ENCODE assay signal across 17 cellular contexts in genomic region chr17:49913226-49914095, GRCh38. TPM values are rescaled to one million over a fixed set of nuclear protein-coding genes. Genes with fewer than 3 reads are reported as not detected.
A peak's percentile ranks its signal among the peaks of the same experiment; 100 is the strongest.
DNase-seq lines count a peak whose midpoint lies in the region; ATAC-seq, FAIRE-seq and TF ChIP-seq lines count a peak whose summit lies in the region.
"Had no signal": no experiment of that assay in that cellular context is flagged by ENCODE, and none has a peak within 500 bp of the region (broad histone marks: within the 10 kb centered on the region; RNA-seq: fewer than 3 reads in every experiment).

No MANE protein-coding gene starts in this region.

- no peaks in the 10 kb centered on the region for H3K4me1 Mint-ChIP-seq in MCF 10A (ENCODE audit: insufficient read depth, unreplicated experiment)
- H3K4me1 Mint-ChIP-seq in T-helper 17 cell = peaks cover 13% of the 10 kb centered on the region
- H3K4me1 Mint-ChIP-seq: activated T-helper 17 cell treated with anti-CD3 and anti-CD28 coated beads, Interleukin-2, amount 50 U/mL, for 72 hours had no signal

- no peaks in the 10 kb centered on the region for H3K9me3 Mint-ChIP-seq in MCF 10A (ENCODE audit: unreplicated experiment)
- H3K9me3 Mint-ChIP-seq: activated T-helper 17 cell treated with anti-CD3 and anti-CD28 coated beads, Interleukin-2, amount 50 U/mL, for 72 hours; memory B cell had no signal

- H3K9me3 ChIP-seq in breast epithelium (no peaks in the 10 kb centered on the region), T-helper 17 cell (ENCODE audit: control insufficient read depth, low read length, poor library complexity, severe bottlenecking) (no peaks in the 10 kb centered on the region)
- H3K9me3 ChIP-seq: ovary, tibial nerve had no signal

- POLR2A ChIA-PET in MCF 10A (lab: Yijun Ruan, JAX) = no interaction called here

- H3K27me3 Mint-ChIP-seq in MCF 10A (ENCODE audit: insufficient read depth, unreplicated experiment) (peaks cover 82% of the 10 kb centered on the region), T-helper 17 cell (peaks cover 86% of the 10 kb centered on the region)

- intact Hi-C loops in MCF 10A (cut with micrococcal nuclease) (no loop called here), breast epithelium (cut with DNase I; ENCODE audit: low total_unique reads) (no loop called here)

- no peak for TF ChIP-seq CTCF in MCF 10A (IDR thresholded peaks at IDR 0.05; ENCODE audit: unreplicated experiment)
- TF ChIP-seq CTCF in breast epithelium (IDR thresholded peaks at IDR 0.05) = no peak
- no peak for TF ChIP-seq CTCF in fibroblast of mammary gland (conservative IDR thresholded peaks at IDR 0.05; ENCODE audit: control insufficient read depth, insufficient read depth, low read depth, low read length)

- H3K27ac ChIP-seq in breast epithelium = no peak overlapping the region
- H3K27ac ChIP-seq: KMS-11, ovary, tibial nerve had no signal

- no TSS peak for BruUV-seq in MCF 10A (replicated peaks; lab: Mats Ljungman, UMichigan)

- peaks cover 7 to 23% of the 10 kb centered on the region in 2 donors for H3K27me3 ChIP-seq in breast epithelium

- H3K36me3 Mint-ChIP-seq in MCF 10A (ENCODE audit: insufficient read depth, unreplicated experiment) = no peaks in the 10 kb centered on the region
- H3K36me3 Mint-ChIP-seq in T-helper 17 cell (ENCODE audit: low read depth) = peaks cover 10% of the 10 kb centered on the region
- H3K36me3 Mint-ChIP-seq: brain, memory B cell had no signal

- ATAC-seq in HG03095 (IDR thresholded peaks at IDR 0.05; ENCODE audit: unreplicated experiment) (no peak), HG02571 (IDR thresholded peaks at IDR 0.05; ENCODE audit: unreplicated experiment) (no peak), T-helper 17 cell (no peak)
- ATAC-seq: activated T-helper 17 cell treated with anti-CD3 and anti-CD28 coated beads, Interleukin-2, amount 50 U/mL, for 72 hours had no signal

- CTCF ChIA-PET in MCF 10A (lab: Yijun Ruan, JAX) = interaction anchor here (0.5 to 0.8 kb wide), 2 partner anchors 39 to 83 kb away, joined by 3 to 4 read pairs; no protein-coding TSS in a partner anchor

- no peaks in the 10 kb centered on the region for H3K36me3 ChIP-seq in breast epithelium
- H3K36me3 ChIP-seq: ovary, tibial nerve had no signal

- H3K4me3 Mint-ChIP-seq in MCF 10A (ENCODE audit: unreplicated experiment) (no peak overlapping the region), T-helper 17 cell (no peak overlapping the region)
- H3K4me3 Mint-ChIP-seq: activated T-helper 17 cell treated with anti-CD3 and anti-CD28 coated beads, Interleukin-2, amount 50 U/mL, for 72 hours; brain; memory B cell had no signal

- DNase-seq in MCF 10A (ENCODE audit: unreplicated experiment) = peak; percentile 45
- DNase-seq in breast epithelium (ENCODE audit: low spot score in 2 of 2) = no peak
- DNase-seq in RCC 7860 (ENCODE audit: low spot score) = peak; percentile 84
- peak; percentile 86 for DNase-seq in fibroblast of mammary gland (ENCODE audit: low read depth)
- no peak for DNase-seq in dedifferentiated amniotic fluid mesenchymal stem cell (ENCODE audit: extremely low spot score)
- no peak for DNase-seq in T-helper 17 cell
- DNase-seq: ovary; stimulated activated CD4-positive, alpha-beta T cell treated with anti-CD3 and anti-CD28 coated beads, Interleukin-15, amount 100 ng/mL, for 24 hours; T-helper 1 cell had no signal

- TF ChIP-seq POLR2A in breast epithelium (IDR thresholded peaks at IDR 0.05) = no peak

- no peaks in the 10 kb centered on the region for H3K4me1 ChIP-seq in breast epithelium

- FAIRE-seq in RCC 7860 (lab: Jason Lieb, UNC) = peak; percentile 88
- FAIRE-seq: GM12891 had no signal

- H3K27ac Mint-ChIP-seq in MCF 10A (ENCODE audit: low read depth, unreplicated experiment) (no peak overlapping the region), T-helper 17 cell (no peak overlapping the region)
- H3K27ac Mint-ChIP-seq: activated T-helper 17 cell treated with anti-CD3 and anti-CD28 coated beads, Interleukin-2, amount 50 U/mL, for 72 hours; brain; memory B cell had no signal

- H3K4me3 ChIP-seq in breast epithelium (no peak overlapping the region), fibroblast of mammary gland (ENCODE audit: control insufficient read depth, low read depth, low read length) (no peak overlapping the region)
- H3K4me3 ChIP-seq: ovary, tibial nerve had no signal

RNA-seq across cellular contexts. Expression of gene DLX4, which starts 55.5 kb away (rescaled TPM):
- total RNA-seq in MCF 10A (2022) (0.32 and 0.56 TPM in 2 replicates), breast epithelium (under 1 TPM in 1 of 3 donors, not detected in 2; 0.44 TPM), T-helper 17 cell (under 1 TPM in 1 of 2 donors, not detected in 1; 0.68 TPM)
- total RNA-seq: tibial nerve had no signal

Comparison
In these comparisons a context has a peak if more than half of its experiments do, and no peak if none do; other contexts are left out.
1. DNase-seq: peak in MCF 10A (single experiment), RCC 7860 (single experiment) and fibroblast of mammary gland (single experiment); none in breast epithelium (0 of 2), dedifferentiated amniotic fluid mesenchymal stem cell (single experiment) and T-helper 17 cell (0 of 3).